In the genomic region with DNA sequence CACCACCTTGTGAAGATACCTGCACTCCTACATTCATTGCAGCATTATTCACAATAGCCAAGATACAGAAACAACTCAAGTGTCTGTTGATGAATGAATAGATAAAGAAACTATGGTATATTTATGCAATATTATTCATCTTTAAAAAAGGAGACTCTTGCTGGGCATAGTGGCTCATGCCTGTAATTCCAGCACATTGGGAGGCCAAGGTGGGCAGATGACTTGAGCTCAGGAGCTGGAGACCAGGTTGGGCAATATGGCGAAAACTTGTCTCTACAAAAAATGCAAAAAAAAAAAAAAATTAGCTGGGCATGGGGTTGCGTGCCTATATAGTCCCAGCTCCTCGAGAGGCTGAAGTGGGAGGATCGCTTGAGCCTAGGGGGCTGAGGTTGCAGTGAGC, we compare ENCODE assay signal across 27 cellular contexts.
DNase-seq lines count a peak whose midpoint lies in the region; ATAC-seq lines count a peak whose summit lies in the region.
"Had no signal": no experiment of that assay in that cellular context is flagged by ENCODE, and none has a peak within 500 bp of the region (broad histone marks: within the 10 kb centered on the region; RNA-seq: fewer than 3 reads in every experiment).

No MANE protein-coding gene starts in this region.

- no peak overlapping the region for H2BK12ac ChIP-seq in trophoblast cell (ENCODE audit: low read length)

- no peaks in the 10 kb centered on the region for H3K79me1 ChIP-seq in trophoblast cell (ENCODE audit: low read length)

- peak; percentile 90 to 92 for DNase-seq in trophoblast cell
- DNase-seq: 8988T; ACHN; AML-193; BE2C; C1 segment of cervical spinal cord; Caco-2; Calu3; CD4-positive, alpha-beta memory T cell; CD4-positive, alpha-beta T cell; CD4-positive, CD25-positive, alpha-beta regulatory T cell; CD8-positive, alpha-beta memory T cell; CD8-positive, alpha-beta T cell; COR-L47; DMS 273 treated with DMSO at 0.1 percent for 48 hours; DMS153; DMS53; DMS79; DMS79 treated with DMSO at 0.1 percent for 48 hours; DND-41; EL had no signal

- no peaks in the 10 kb centered on the region for H3K79me2 ChIP-seq in trophoblast cell (ENCODE audit: control insufficient read depth, insufficient read depth, low read length, poor library complexity)

- no peak overlapping the region for H3K23ac ChIP-seq in trophoblast cell (ENCODE audit: low read length)

- H3K27me3 ChIP-seq in trophoblast cell (ENCODE audit: insufficient read depth, low read length): no peaks in the 10 kb centered on the region
- H3K27me3 ChIP-seq: BE2C; BLaER1; BLaER1 treated with 17β-estradiol and CSF1 and Interleukin-3, amounts not matched to agents 10 nM and 100 nM had no signal

- no peak overlapping the region for H3K14ac ChIP-seq in trophoblast cell (ENCODE audit: low read length)

- H3K18ac ChIP-seq in trophoblast cell (ENCODE audit: low read length): no peak overlapping the region

- no peak for ATAC-seq in HG03097 (IDR thresholded peaks at IDR 0.05; ENCODE audit: low FRiP score, unreplicated experiment)
- ATAC-seq: A549; CD8-positive, alpha-beta T cell had no signal

- no peak overlapping the region for H2AK5ac ChIP-seq in trophoblast cell (ENCODE audit: low read length)

- no peak overlapping the region for H2BK120ac ChIP-seq in trophoblast cell (ENCODE audit: insufficient read depth, low read length, poor library complexity)

- H4K8ac ChIP-seq in trophoblast cell (ENCODE audit: low read depth, low read length): no peak overlapping the region

- no peak overlapping the region for H4K91ac ChIP-seq in trophoblast cell (ENCODE audit: low read depth, low read length)

- WGBS in trophoblast cell (ENCODE audit: extremely low coverage, insufficient coverage, insufficient read length): no CpG with 5 or more reads among the region's 4 CpGs

- H4K12ac ChIP-seq in trophoblast cell (ENCODE audit: low read depth, low read length): no peak overlapping the region

- H3K36me3 ChIP-seq in trophoblast cell (ENCODE audit: control insufficient read depth in 1 of 2, insufficient read depth in 2 of 2, low read length in 2 of 2): no peaks in the 10 kb centered on the region
- H3K36me3 ChIP-seq: BE2C; BLaER1; BLaER1 treated with 17β-estradiol and CSF1 and Interleukin-3, amounts not matched to agents 10 nM and 100 nM had no signal

- no peak overlapping the region for H3K4ac ChIP-seq in trophoblast cell (ENCODE audit: low read depth, low read length)

- H3K4me2 ChIP-seq in trophoblast cell (ENCODE audit: low read length): no peak overlapping the region
- H3K4me2 ChIP-seq: A549; BLaER1; BLaER1 treated with 17β-estradiol and CSF1 and Interleukin-3, amounts not matched to agents 10 nM and 100 nM had no signal

- H2BK5ac ChIP-seq in trophoblast cell (ENCODE audit: low read depth, low read length, poor library complexity): no peak overlapping the region

- no peaks in the 10 kb centered on the region for H3K4me1 ChIP-seq in trophoblast cell (ENCODE audit: control insufficient read depth in 1 of 2, insufficient read depth in 2 of 2, low read length in 2 of 2)
- H3K4me1 ChIP-seq: BE2C; BLaER1; BLaER1 treated with 17β-estradiol and CSF1 and Interleukin-3, amounts not matched to agents 10 nM and 100 nM; Caco-2 had no signal

- H3K9me3 ChIP-seq in trophoblast cell (ENCODE audit: insufficient read depth, low read depth, low read length): no peaks in the 10 kb centered on the region
- H3K9me3 ChIP-seq: A549; BE2C; BLaER1; BLaER1 treated with 17β-estradiol and CSF1 and Interleukin-3, amounts not matched to agents 10 nM and 100 nM; Caco-2 had no signal

- no peak overlapping the region for H3K9ac ChIP-seq in trophoblast cell (ENCODE audit: low read length)
- H3K9ac ChIP-seq: BLaER1; BLaER1 treated with 17β-estradiol and CSF1 and Interleukin-3, amounts not matched to agents 10 nM and 100 nM had no signal

- H3K4me3 ChIP-seq in trophoblast cell (ENCODE audit: low read depth, low read length): no peak overlapping the region
- H3K4me3 ChIP-seq: A549; BLaER1; BLaER1 treated with 17β-estradiol and CSF1 and Interleukin-3, amounts not matched to agents 10 nM and 100 nM had no signal

- no peak overlapping the region for H2AFZ ChIP-seq in trophoblast cell (ENCODE audit: insufficient read depth, low read length, poor library complexity)

- no peak overlapping the region for H3K27ac ChIP-seq in trophoblast cell (ENCODE audit: low read depth, low read length)
- H3K27ac ChIP-seq: 22Rv1; A549; BLaER1; BLaER1 treated with 17β-estradiol and CSF1 and Interleukin-3, amounts not matched to agents 10 nM and 100 nM; C4-2B had no signal
